1 cellular context compared by ENCODE assay signal in the genomic region with DNA sequence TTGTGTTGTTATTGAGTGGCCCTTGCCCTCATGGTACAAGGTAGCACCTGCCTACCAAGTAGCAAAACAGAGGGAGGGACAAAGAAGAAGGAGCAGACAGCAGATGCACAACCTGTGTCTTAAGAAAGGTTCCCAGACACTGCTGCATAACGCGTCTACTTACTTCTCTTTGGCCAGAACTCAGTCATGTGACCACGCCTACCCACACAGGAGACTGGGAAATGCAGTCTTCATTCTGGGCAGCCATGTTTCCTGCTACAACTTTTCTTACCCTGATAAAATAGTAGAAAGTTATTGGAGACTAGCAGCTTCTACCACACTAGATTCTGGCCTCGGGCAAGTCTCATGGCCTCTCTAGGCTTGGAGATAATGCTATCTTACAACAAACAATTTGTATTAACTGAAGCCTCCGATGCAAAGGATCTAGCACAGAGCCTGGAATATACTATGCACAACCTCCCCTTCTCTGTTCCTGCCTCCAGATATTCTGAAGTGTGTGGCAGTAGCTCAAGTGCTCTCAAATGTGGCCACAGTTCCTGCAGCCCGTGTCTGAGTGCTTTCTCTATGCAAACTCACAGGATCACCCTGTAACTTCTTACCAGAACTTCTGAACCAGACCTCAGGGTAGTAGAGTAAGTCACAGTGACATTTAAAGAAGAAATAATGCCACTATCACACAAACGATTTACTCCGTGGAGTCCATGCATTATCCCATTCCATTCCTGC.
TF ChIP-seq lines count a peak whose summit lies in the region.

No MANE protein-coding gene starts in this region.

TF ChIP-seq in GM12878, 131 proteins besides CTCF, POLR2A, EP300 and RAD21 (continued from another document):
- TF ChIP-seq TCF7 (IDR thresholded peaks at IDR 0.05; ENCODE audit: borderline replicate concordance) (no peak), ZNF217 (IDR thresholded peaks at IDR 0.05) (no peak), DPF2 (IDR thresholded peaks at IDR 0.05) (no peak), POLR2AphosphoS5 (IDR thresholded peaks at IDR 0.05; ENCODE audit: low read length) (no peak), RELA (IDR thresholded peaks at IDR 0.05; ENCODE audit: borderline replicate concordance, partially characterized antibody) (no peak), RB1 (IDR thresholded peaks at IDR 0.05; ENCODE audit: borderline replicate concordance) (no peak), TCF12 (IDR thresholded peaks at IDR 0.05; ENCODE audit: low read depth, low read length) (no peak), IKZF1 (conservative IDR thresholded peaks at IDR 0.05) (peak; percentile 37), BHLHE40 (IDR thresholded peaks at IDR 0.05; ENCODE audit: borderline replicate concordance in 1 of 2, low read depth in 2 of 2, low read length in 1 of 2) (peak in 1 of 2 experiments; percentile 7; a peak in 1 of 4 replicates), RCOR1 (conservative IDR thresholded peaks at IDR 0.05; ENCODE audit: low read depth, low read length) (no peak), JUNB (IDR thresholded peaks at IDR 0.05) (no peak), ZNF207 (IDR thresholded peaks at IDR 0.05; ENCODE audit: borderline replicate concordance) (no peak), RFX5 (IDR thresholded peaks at IDR 0.05; ENCODE audit: low read depth, low read length) (peak; percentile 69), TAF1 (IDR thresholded peaks at IDR 0.05; ENCODE audit: borderline replicate concordance, low read depth, low read length) (no peak), YBX1 (IDR thresholded peaks at IDR 0.05) (no peak), SMAD1 (IDR thresholded peaks at IDR 0.05; ENCODE audit: low read depth, partially characterized antibody) (no peak), STAT3 (IDR thresholded peaks at IDR 0.05; ENCODE audit: low read depth, low read length) (no peak), POLR2AphosphoS2 (IDR thresholded peaks at IDR 0.05; ENCODE audit: low read depth, low read length) (no peak), NRF1 (conservative IDR thresholded peaks at IDR 0.05; ENCODE audit: low read depth, low read length) (no peak), NR2C2 (IDR thresholded peaks at IDR 0.05; ENCODE audit: borderline replicate concordance, control insufficient read depth, insufficient read length, low read depth) (no peak), NFIC (IDR thresholded peaks at IDR 0.05; ENCODE audit: low read depth, low read length) (no peak), ZBED1 (IDR thresholded peaks at IDR 0.05; ENCODE audit: borderline replicate concordance) (no peak), WRNIP1 (IDR thresholded peaks at IDR 0.05; ENCODE audit: borderline replicate concordance, low read depth, low read length) (no peak), TCF3 (IDR thresholded peaks at IDR 0.05; ENCODE audit: borderline replicate concordance, insufficient read depth, low read depth, low read length) (no peak), CREB1 (IDR thresholded peaks at IDR 0.05; ENCODE audit: low read depth) (peak; percentile 73; the same call in 1 of the 2 replicates)
- TF ChIP-seq, protein P1, sequence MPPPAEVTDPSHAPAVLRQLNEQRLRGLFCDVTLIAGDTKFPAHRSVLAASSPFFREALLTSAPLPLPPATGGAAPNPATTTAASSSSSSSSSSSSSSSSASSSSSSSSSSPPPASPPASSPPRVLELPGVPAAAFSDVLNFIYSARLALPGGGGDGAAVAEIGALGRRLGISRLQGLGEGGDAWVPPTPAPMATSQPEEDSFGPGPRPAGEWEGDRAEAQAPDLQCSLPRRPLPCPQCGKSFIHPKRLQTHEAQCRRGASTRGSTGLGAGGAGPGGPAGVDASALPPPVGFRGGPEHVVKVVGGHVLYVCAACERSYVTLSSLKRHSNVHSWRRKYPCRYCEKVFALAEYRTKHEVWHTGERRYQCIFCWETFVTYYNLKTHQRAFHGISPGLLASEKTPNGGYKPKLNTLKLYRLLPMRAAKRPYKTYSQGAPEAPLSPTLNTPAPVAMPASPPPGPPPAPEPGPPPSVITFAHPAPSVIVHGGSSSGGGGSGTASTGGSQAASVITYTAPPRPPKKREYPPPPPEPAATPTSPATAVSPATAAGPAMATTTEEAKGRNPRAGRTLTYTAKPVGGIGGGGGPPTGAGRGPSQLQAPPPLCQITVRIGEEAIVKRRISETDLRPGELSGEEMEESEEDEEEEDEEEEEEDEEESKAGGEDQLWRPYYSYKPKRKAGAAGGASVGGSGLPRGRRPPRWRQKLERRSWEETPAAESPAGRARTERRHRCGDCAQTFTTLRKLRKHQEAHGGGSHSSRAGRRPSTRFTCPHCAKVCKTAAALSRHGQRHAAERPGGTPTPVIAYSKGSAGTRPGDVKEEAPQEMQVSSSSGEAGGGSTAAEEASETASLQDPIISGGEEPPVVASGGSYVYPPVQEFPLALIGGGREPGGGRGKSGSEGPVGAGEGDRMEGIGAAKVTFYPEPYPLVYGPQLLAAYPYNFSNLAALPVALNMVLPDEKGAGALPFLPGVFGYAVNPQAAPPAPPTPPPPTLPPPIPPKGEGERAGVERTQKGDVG (CRISPR knock-in tag; IDR thresholded peaks at IDR 0.05): no peak
- TF ChIP-seq, protein P2, sequence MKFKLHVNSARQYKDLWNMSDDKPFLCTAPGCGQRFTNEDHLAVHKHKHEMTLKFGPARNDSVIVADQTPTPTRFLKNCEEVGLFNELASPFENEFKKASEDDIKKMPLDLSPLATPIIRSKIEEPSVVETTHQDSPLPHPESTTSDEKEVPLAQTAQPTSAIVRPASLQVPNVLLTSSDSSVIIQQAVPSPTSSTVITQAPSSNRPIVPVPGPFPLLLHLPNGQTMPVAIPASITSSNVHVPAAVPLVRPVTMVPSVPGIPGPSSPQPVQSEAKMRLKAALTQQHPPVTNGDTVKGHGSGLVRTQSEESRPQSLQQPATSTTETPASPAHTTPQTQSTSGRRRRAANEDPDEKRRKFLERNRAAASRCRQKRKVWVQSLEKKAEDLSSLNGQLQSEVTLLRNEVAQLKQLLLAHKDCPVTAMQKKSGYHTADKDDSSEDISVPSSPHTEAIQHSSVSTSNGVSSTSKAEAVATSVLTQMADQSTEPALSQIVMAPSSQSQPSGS (IDR thresholded peaks at IDR 0.05; ENCODE audit: low read length): no peak
- TF ChIP-seq, protein P3, sequence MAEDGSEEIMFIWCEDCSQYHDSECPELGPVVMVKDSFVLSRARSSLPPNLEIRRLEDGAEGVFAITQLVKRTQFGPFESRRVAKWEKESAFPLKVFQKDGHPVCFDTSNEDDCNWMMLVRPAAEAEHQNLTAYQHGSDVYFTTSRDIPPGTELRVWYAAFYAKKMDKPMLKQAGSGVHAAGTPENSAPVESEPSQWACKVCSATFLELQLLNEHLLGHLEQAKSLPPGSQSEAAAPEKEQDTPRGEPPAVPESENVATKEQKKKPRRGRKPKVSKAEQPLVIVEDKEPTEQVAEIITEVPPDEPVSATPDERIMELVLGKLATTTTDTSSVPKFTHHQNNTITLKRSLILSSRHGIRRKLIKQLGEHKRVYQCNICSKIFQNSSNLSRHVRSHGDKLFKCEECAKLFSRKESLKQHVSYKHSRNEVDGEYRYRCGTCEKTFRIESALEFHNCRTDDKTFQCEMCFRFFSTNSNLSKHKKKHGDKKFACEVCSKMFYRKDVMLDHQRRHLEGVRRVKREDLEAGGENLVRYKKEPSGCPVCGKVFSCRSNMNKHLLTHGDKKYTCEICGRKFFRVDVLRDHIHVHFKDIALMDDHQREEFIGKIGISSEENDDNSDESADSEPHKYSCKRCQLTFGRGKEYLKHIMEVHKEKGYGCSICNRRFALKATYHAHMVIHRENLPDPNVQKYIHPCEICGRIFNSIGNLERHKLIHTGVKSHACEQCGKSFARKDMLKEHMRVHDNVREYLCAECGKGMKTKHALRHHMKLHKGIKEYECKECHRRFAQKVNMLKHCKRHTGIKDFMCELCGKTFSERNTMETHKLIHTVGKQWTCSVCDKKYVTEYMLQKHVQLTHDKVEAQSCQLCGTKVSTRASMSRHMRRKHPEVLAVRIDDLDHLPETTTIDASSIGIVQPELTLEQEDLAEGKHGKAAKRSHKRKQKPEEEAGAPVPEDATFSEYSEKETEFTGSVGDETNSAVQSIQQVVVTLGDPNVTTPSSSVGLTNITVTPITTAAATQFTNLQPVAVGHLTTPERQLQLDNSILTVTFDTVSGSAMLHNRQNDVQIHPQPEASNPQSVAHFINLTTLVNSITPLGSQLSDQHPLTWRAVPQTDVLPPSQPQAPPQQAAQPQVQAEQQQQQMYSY (CRISPR knock-in tag; IDR thresholded peaks at IDR 0.05): no peak
- TF ChIP-seq, protein P4, sequence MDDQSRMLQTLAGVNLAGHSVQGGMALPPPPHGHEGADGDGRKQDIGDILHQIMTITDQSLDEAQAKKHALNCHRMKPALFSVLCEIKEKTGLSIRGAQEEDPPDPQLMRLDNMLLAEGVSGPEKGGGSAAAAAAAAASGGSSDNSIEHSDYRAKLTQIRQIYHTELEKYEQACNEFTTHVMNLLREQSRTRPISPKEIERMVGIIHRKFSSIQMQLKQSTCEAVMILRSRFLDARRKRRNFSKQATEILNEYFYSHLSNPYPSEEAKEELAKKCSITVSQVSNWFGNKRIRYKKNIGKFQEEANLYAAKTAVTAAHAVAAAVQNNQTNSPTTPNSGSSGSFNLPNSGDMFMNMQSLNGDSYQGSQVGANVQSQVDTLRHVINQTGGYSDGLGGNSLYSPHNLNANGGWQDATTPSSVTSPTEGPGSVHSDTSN (IDR thresholded peaks at IDR 0.05; ENCODE audit: insufficient replicate concordance, low read depth, low read length): no peak
- TF ChIP-seq, protein P5, sequence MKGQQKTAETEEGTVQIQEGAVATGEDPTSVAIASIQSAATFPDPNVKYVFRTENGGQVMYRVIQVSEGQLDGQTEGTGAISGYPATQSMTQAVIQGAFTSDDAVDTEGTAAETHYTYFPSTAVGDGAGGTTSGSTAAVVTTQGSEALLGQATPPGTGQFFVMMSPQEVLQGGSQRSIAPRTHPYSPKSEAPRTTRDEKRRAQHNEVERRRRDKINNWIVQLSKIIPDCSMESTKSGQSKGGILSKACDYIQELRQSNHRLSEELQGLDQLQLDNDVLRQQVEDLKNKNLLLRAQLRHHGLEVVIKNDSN (IDR thresholded peaks at IDR 0.05; ENCODE audit: borderline replicate concordance, extremely low read length, insufficient read depth, low read depth, low read length): peak; percentile 89
- TF ChIP-seq, protein P6, sequence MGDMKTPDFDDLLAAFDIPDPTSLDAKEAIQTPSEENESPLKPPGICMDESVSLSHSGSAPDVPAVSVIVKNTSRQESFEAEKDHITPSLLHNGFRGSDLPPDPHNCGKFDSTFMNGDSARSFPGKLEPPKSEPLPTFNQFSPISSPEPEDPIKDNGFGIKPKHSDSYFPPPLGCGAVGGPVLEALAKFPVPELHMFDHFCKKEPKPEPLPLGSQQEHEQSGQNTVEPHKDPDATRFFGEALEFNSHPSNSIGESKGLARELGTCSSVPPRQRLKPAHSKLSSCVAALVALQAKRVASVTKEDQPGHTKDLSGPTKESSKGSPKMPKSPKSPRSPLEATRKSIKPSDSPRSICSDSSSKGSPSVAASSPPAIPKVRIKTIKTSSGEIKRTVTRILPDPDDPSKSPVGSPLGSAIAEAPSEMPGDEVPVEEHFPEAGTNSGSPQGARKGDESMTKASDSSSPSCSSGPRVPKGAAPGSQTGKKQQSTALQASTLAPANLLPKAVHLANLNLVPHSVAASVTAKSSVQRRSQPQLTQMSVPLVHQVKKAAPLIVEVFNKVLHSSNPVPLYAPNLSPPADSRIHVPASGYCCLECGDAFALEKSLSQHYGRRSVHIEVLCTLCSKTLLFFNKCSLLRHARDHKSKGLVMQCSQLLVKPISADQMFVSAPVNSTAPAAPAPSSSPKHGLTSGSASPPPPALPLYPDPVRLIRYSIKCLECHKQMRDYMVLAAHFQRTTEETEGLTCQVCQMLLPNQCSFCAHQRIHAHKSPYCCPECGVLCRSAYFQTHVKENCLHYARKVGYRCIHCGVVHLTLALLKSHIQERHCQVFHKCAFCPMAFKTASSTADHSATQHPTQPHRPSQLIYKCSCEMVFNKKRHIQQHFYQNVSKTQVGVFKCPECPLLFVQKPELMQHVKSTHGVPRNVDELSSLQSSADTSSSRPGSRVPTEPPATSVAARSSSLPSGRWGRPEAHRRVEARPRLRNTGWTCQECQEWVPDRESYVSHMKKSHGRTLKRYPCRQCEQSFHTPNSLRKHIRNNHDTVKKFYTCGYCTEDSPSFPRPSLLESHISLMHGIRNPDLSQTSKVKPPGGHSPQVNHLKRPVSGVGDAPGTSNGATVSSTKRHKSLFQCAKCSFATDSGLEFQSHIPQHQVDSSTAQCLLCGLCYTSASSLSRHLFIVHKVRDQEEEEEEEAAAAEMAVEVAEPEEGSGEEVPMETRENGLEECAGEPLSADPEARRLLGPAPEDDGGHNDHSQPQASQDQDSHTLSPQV (IDR thresholded peaks at IDR 0.05): no peak
- TF ChIP-seq, protein P7, sequence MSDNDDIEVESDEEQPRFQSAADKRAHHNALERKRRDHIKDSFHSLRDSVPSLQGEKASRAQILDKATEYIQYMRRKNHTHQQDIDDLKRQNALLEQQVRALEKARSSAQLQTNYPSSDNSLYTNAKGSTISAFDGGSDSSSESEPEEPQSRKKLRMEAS (IDR thresholded peaks at IDR 0.05; ENCODE audit: low read depth, low read length): no peak
- TF ChIP-seq, protein P8, sequence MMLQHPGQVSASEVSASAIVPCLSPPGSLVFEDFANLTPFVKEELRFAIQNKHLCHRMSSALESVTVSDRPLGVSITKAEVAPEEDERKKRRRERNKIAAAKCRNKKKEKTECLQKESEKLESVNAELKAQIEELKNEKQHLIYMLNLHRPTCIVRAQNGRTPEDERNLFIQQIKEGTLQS (IDR thresholded peaks at IDR 0.05; ENCODE audit: borderline replicate concordance, extremely low read depth, low read depth, low read length): peak; percentile 80; the same call in 1 of the 2 replicates
